Comparison of ENCODE assay signal across 2 cellular contexts in genomic region chr17:59696682-59697277, GRCh38.
A peak's percentile ranks its signal among the peaks of the same experiment; 100 is the strongest.
TF ChIP-seq lines count a peak whose summit lies in the region.

No MANE protein-coding gene starts in this region.

TF ChIP-seq in HCT116, 20 proteins besides CTCF, POLR2A, EP300 and RAD21:
- TF ChIP-seq SRF (IDR thresholded peaks at IDR 0.05; ENCODE audit: low read depth), result no peak
- TF ChIP-seq ELF1 (IDR thresholded peaks at IDR 0.05; ENCODE audit: borderline replicate concordance, low read depth), result no peak
- peak; percentile 42; the same call in 1 of the 2 replicates for TF ChIP-seq POLR2AphosphoS5 (IDR thresholded peaks at IDR 0.05; ENCODE audit: low read depth, low read length)

TF ChIP-seq in K562, 482 proteins besides CTCF, POLR2A, EP300 and RAD21 (continues in another document):
- TF ChIP-seq CREB3 (tag; conservative IDR thresholded peaks at IDR 0.05; ENCODE audit: low read depth) (no peak), RNF2 (IDR thresholded peaks at IDR 0.05) (no peak), PCBP2 (IDR thresholded peaks at IDR 0.05; ENCODE audit: low read depth, low read length, poor library complexity, severe bottlenecking) (no peak), KLF1 (tag; IDR thresholded peaks at IDR 0.05) (no peak), TCF15 (CRISPR knock-in tag; IDR thresholded peaks at IDR 0.05) (peak; percentile 35; the same call in 1 of the 2 replicates), KLF10 (CRISPR knock-in tag; IDR thresholded peaks at IDR 0.05) (no peak), ZNF124 (CRISPR knock-in tag; IDR thresholded peaks at IDR 0.05) (no peak), ZC3H8 (IDR thresholded peaks at IDR 0.05) (no peak), KDM1A (IDR thresholded peaks at IDR 0.05) (peak; percentile 32 to 54; a peak in 2 of 4 replicates), TEAD1 (CRISPR knock-in tag; IDR thresholded peaks at IDR 0.05) (no peak), ZNF507 (tag; conservative IDR thresholded peaks at IDR 0.05) (no peak), ZBTB7A (IDR thresholded peaks at IDR 0.05; ENCODE audit: borderline replicate concordance, control insufficient read depth, low read depth, low read length) (no peak), CXXC5 (CRISPR knock-in tag; IDR thresholded peaks at IDR 0.05) (peak; percentile 11; the same call in 1 of the 2 replicates), PHF20 (IDR thresholded peaks at IDR 0.05; ENCODE audit: partially characterized antibody) (no peak), ZBTB26 (CRISPR knock-in tag; IDR thresholded peaks at IDR 0.05) (0 out of 2 replicates have a peak, but pooled peaks have one; percentile 1), RBM15 (IDR thresholded peaks at IDR 0.05; ENCODE audit: insufficient read depth, low read length) (no peak), GTF2A2 (tag; IDR thresholded peaks at IDR 0.05) (peak; percentile 38; the same call in 1 of the 2 replicates), RBFOX2 (IDR thresholded peaks at IDR 0.05; ENCODE audit: low read depth, low read length) (peak; percentile 48; the same call in 1 of the 2 replicates), ZNF668 (CRISPR knock-in tag; IDR thresholded peaks at IDR 0.05) (0 out of 2 replicates have a peak, but pooled peaks have one; percentile 12), SUPT5H (IDR thresholded peaks at IDR 0.05) (peak; percentile 49; the same call in 1 of the 2 replicates), UBTF (IDR thresholded peaks at IDR 0.05; ENCODE audit: borderline replicate concordance in 1 of 2, low read depth in 2 of 2, low read length in 2 of 2) (no peak), BCL6 (CRISPR knock-in tag; IDR thresholded peaks at IDR 0.05) (no peak), PBX2 (CRISPR knock-in tag; IDR thresholded peaks at IDR 0.05; ENCODE audit: low read depth) (no peak), PBX2 (tag; conservative IDR thresholded peaks at IDR 0.05; ENCODE audit: low read depth) (no peak), L3MBTL2 (IDR thresholded peaks at IDR 0.05) (no peak), HSF4 (CRISPR knock-in tag; IDR thresholded peaks at IDR 0.05; ENCODE audit: borderline replicate concordance) (no peak; the same call in 1 of the 2 replicates), BDP1 (IDR thresholded peaks at IDR 0.05; ENCODE audit: insufficient read depth, insufficient read length) (no peak), MGA (IDR thresholded peaks at IDR 0.05) (no peak), FOXJ2 (tag; IDR thresholded peaks at IDR 0.05) (no peak), ATF4 (CRISPR knock-in tag; IDR thresholded peaks at IDR 0.05) (0 out of 2 replicates have a peak, but pooled peaks have one; percentile 40), SPI1 (IDR thresholded peaks at IDR 0.05; ENCODE audit: borderline replicate concordance, low read depth, low read length) (0 out of 2 replicates have a peak, but pooled peaks have one; percentile 12), BCLAF1 (IDR thresholded peaks at IDR 0.05; ENCODE audit: borderline replicate concordance in 1 of 2, control insufficient read depth in 1 of 2, low read depth in 2 of 2, low read length in 1 of 2) (no peak), ZSCAN29 (IDR thresholded peaks at IDR 0.05) (no peak)
